ENCODE assay signal across 8 cellular contexts in genomic region chr14:50559990-50560928, GRCh38. TPM values are rescaled to one million over a fixed set of nuclear protein-coding genes. Genes with fewer than 3 reads are reported as not detected.
DNase-seq lines count a peak whose midpoint lies in the region; ATAC-seq and TF ChIP-seq lines count a peak whose summit lies in the region.

Gene ATL1, plus strand, starts transcription at chr14:50560145. Its CDS starts 121 bp downstream, at chr14:50560266.

- H3K4me1 ChIP-seq in ectodermal cell (ENCODE audit: control insufficient read depth, insufficient read depth, low read length) (no peaks in the 10 kb centered on the region), liver (ENCODE audit: control insufficient read depth in 4 of 4, insufficient read depth in 4 of 4, low read length in 3 of 4) (peaks cover 6 to 15% (median 9%) of the 10 kb centered on the region in 4 donors)

- H3K4me1 Mint-ChIP-seq in CD4-positive, alpha-beta T cell (ENCODE audit: low read depth): peaks cover 13% of the 10 kb centered on the region
- H3K4me1 Mint-ChIP-seq in activated CD4-positive, alpha-beta memory T cell treated with anti-CD3 and anti-CD28 coated beads for 36 hours (ENCODE audit: low read depth): peaks cover 10% of the 10 kb centered on the region

- H3K36me3 Mint-ChIP-seq in CD4-positive, alpha-beta T cell (ENCODE audit: low read depth): no peaks in the 10 kb centered on the region
- H3K36me3 Mint-ChIP-seq in activated CD4-positive, alpha-beta memory T cell treated with anti-CD3 and anti-CD28 coated beads for 36 hours: no peaks in the 10 kb centered on the region

- 0% methylated on average over 63 to 66 of the region's 66 CpGs for WGBS in ectodermal cell, 2 experiments
- WGBS in liver: 2% methylated on average over 66 of the region's 66 CpGs

- intact Hi-C loops in CD4-positive, alpha-beta T cell (cut with DNase I, micrococcal nuclease): no loop called here
- intact Hi-C loops in activated CD4-positive, alpha-beta memory T cell treated with anti-CD3 and anti-CD28 coated beads for 36 hours (cut with micrococcal nuclease): no loop called here

- peak; percentile 79 for ATAC-seq in CD4-positive, alpha-beta T cell (ENCODE audit: poor library complexity)
- ATAC-seq in GM19397 (IDR thresholded peaks at IDR 0.05; ENCODE audit: unreplicated experiment): no peak

- peak; percentile 2 to 40 (median 12) for DNase-seq in CD4-positive, alpha-beta T cell
- DNase-seq in HFF-Myc (ENCODE audit: extremely low read depth, low read depth) (no peak), NCI-H446 (lab: John Stamatoyannopoulos, UW) (peak; percentile 70 to 77)
- DNase-seq in activated CD4-positive, alpha-beta memory T cell treated with anti-CD3 and anti-CD28 coated beads for 36 hours: peak; percentile 64
- peak; percentile 34 for DNase-seq in stimulated activated CD4-positive, alpha-beta T cell treated with anti-CD3 and anti-CD28 coated beads, Interleukin-4, amount 100 ng/mL, for 1 hour

- peaks cover 57% of the 10 kb centered on the region for H3K27me3 Mint-ChIP-seq in CD4-positive, alpha-beta T cell
- H3K27me3 Mint-ChIP-seq in activated CD4-positive, alpha-beta memory T cell treated with anti-CD3 and anti-CD28 coated beads for 36 hours: peaks cover 48% of the 10 kb centered on the region

- CTCF ChIA-PET in CD4-positive, alpha-beta T cell (lab: Charles Lee): interaction anchor here (0.6 to 1.3 kb wide), 2 partner anchors 9 to 35 kb away, joined by 3 to 5 read pairs; no protein-coding TSS in a partner anchor
- CTCF ChIA-PET in activated CD4-positive, alpha-beta memory T cell treated with anti-CD3 and anti-CD28 coated beads for 36 hours (lab: Charles Lee): interaction anchor here (0.8 to 1.3 kb wide), 4 partner anchors 16 to 300 kb away, joined by 3 to 7 read pairs (median 4); no protein-coding TSS in a partner anchor

- no peak for TF ChIP-seq CTCF in CD4-positive, alpha-beta T cell (IDR thresholded peaks at IDR 0.05)
- no peak for TF ChIP-seq CTCF in HFF-Myc (IDR thresholded peaks at IDR 0.05; ENCODE audit: low read depth, low read length, missing control alignments)
- TF ChIP-seq CTCF in liver (IDR thresholded peaks at IDR 0.05; ENCODE audit: low read depth, low read length, missing input control): no peak

- no peak within 1 kb of the TSS for H3K27ac Mint-ChIP-seq in CD4-positive, alpha-beta T cell
- no peak within 1 kb of the TSS for H3K27ac Mint-ChIP-seq in activated CD4-positive, alpha-beta memory T cell treated with anti-CD3 and anti-CD28 coated beads for 36 hours

- H3K9me3 ChIP-seq in CD4-positive, alpha-beta T cell (ENCODE audit: control insufficient read depth, low read length): no peaks in the 10 kb centered on the region
- H3K9me3 ChIP-seq in ectodermal cell (ENCODE audit: control insufficient read depth, low read length) (no peaks in the 10 kb centered on the region), liver (ENCODE audit: control insufficient read depth in 4 of 4, low read length in 3 of 4) (no peaks in the 10 kb centered on the region)

- H3K9me3 Mint-ChIP-seq in CD4-positive, alpha-beta T cell: no peaks in the 10 kb centered on the region
- no peaks in the 10 kb centered on the region for H3K9me3 Mint-ChIP-seq in activated CD4-positive, alpha-beta memory T cell treated with anti-CD3 and anti-CD28 coated beads for 36 hours

- POLR2A ChIA-PET in CD4-positive, alpha-beta T cell (lab: Charles Lee): interaction anchor here (1.3 kb wide), 1 partner anchor 25 kb away, joined by 3 read pairs; no protein-coding TSS in a partner anchor
- POLR2A ChIA-PET in activated CD4-positive, alpha-beta memory T cell treated with anti-CD3 and anti-CD28 coated beads for 36 hours (lab: Charles Lee): no interaction called here

- peak within 1 kb of the TSS; percentile 79 for H3K4me3 Mint-ChIP-seq in CD4-positive, alpha-beta T cell
- peak within 1 kb of the TSS; percentile 66 for H3K4me3 Mint-ChIP-seq in activated CD4-positive, alpha-beta memory T cell treated with anti-CD3 and anti-CD28 coated beads for 36 hours

- H3K27ac ChIP-seq in CD4-positive, alpha-beta T cell (ENCODE audit: low read depth, low read length): no peak within 1 kb of the TSS
- peak within 1 kb of the TSS; percentile 52 for H3K27ac ChIP-seq in ectodermal cell (ENCODE audit: insufficient read depth, low read depth, low read length, poor library complexity, severe bottlenecking)
- peak within 1 kb of the TSS in 1 of 2 donors; percentile 31 for H3K27ac ChIP-seq in liver (ENCODE audit: low read depth in 1 of 2, low read length in 2 of 2)

- peak within 1 kb of the TSS; percentile 55 for H3K4me3 ChIP-seq in HFF-Myc (replicated peaks; ENCODE audit: low read depth, low read length)
- H3K4me3 ChIP-seq in ectodermal cell (ENCODE audit: insufficient read depth, low read depth, low read length): peak within 1 kb of the TSS; percentile 74
- H3K4me3 ChIP-seq in liver (ENCODE audit: low read depth in 1 of 3, low read length in 3 of 3): peak within 1 kb of the TSS; percentile 54 to 67 (median 62)

- no peak for TF ChIP-seq RAD21 in liver (IDR thresholded peaks at IDR 0.05)

- H3K27me3 ChIP-seq in CD4-positive, alpha-beta T cell (ENCODE audit: control insufficient read depth, insufficient read depth, low read length): peaks cover 41% of the 10 kb centered on the region
- H3K27me3 ChIP-seq in ectodermal cell (ENCODE audit: control insufficient read depth, insufficient read depth, low read length, poor library complexity, severe bottlenecking): peaks cover 58% of the 10 kb centered on the region
- peaks cover 0 to 13% (median 2%) of the 10 kb centered on the region in 4 donors for H3K27me3 ChIP-seq in liver (ENCODE audit: control insufficient read depth in 4 of 4, insufficient read depth in 4 of 4, low read length in 3 of 4)

- H3K36me3 ChIP-seq in ectodermal cell (ENCODE audit: control insufficient read depth, insufficient read depth, low read length): no peaks in the 10 kb centered on the region
- no peaks in the 10 kb centered on the region for H3K36me3 ChIP-seq in liver (ENCODE audit: control insufficient read depth in 4 of 4, insufficient read depth in 3 of 4, low read depth in 1 of 4, low read length in 3 of 4)

- H3K9ac ChIP-seq in liver (ENCODE audit: low read depth in 1 of 2, low read length in 2 of 2): no peak within 1 kb of the TSS

TF ChIP-seq in liver, 16 proteins besides CTCF, POLR2A, EP300 and RAD21:
- TF ChIP-seq REST (IDR thresholded peaks at IDR 0.05) (peak; percentile 95), FOXA2 (IDR thresholded peaks at IDR 0.05) (no peak)

RNA-seq across cellular contexts. Expression of gene ATL1, which starts in this region (rescaled TPM):
- 1 to 10 TPM; 1.2 TPM for total RNA-seq in CD4-positive, alpha-beta T cell
- under 1 TPM; 0.38 to 0.58 TPM for total RNA-seq in activated CD4-positive, alpha-beta memory T cell treated with anti-CD3 and anti-CD28 coated beads for 36 hours
- 3.8 TPM for polyA plus RNA-seq in ectodermal cell (2013, experiment 1 of 4)
- 4.3 TPM for polyA plus RNA-seq in ectodermal cell (2013, experiment 2 of 4)
- polyA plus RNA-seq in ectodermal cell (2013, experiment 3 of 4): 4.6 TPM
- 4.0 TPM for polyA plus RNA-seq in ectodermal cell (2013, experiment 4 of 4)
- total RNA-seq in liver: under 1 TPM; 0.33 to 0.79 TPM
- under 1 TPM; 0.17 to 0.61 TPM for polyA plus RNA-seq in liver

Comparison
In these comparisons a context has a peak if more than half of its experiments do, and no peak if none do; other contexts are left out.
1. Peak in DNase-seq in activated CD4-positive, alpha-beta memory T cell treated with anti-CD3 and anti-CD28 coated beads for 36 hours; RNA of the gene not detected or under 1 TPM.